Comparison of ENCODE assay signal across 10 cellular contexts in genomic region chr5:53008751-53009150, GRCh38. TPM values are rescaled to one million over a fixed set of nuclear protein-coding genes. Genes with fewer than 3 reads are reported as not detected.
DNase-seq lines count a peak whose midpoint lies in the region; ATAC-seq, FAIRE-seq and TF ChIP-seq lines count a peak whose summit lies in the region.
"Had no signal": no experiment of that assay in that cellular context is flagged by ENCODE, and none has a peak within 500 bp of the region (broad histone marks: within the 10 kb centered on the region; RNA-seq: fewer than 3 reads in every experiment).

No MANE protein-coding gene starts in this region.

- H3K4me3 Mint-ChIP-seq in activated CD4-positive, alpha-beta memory T cell treated with anti-CD3 and anti-CD28 coated beads, Interleukin-2, amount 10 ng/mL, durations not matched to agents 7 days and 5 days, result no peak overlapping the region
- H3K4me3 Mint-ChIP-seq: naive B cell had no signal

- POLR2A ChIA-PET in A549 (lab: Yijun Ruan, JAX), result no interaction called here
- POLR2A ChIA-PET in activated CD4-positive, alpha-beta memory T cell treated with anti-CD3 and anti-CD28 coated beads, Interleukin-2, amount 10 ng/mL, durations not matched to agents 7 days and 5 days (lab: Charles Lee), result interaction anchor here (1.0 to 3.6 kb wide), 5 partner anchors 16 to 61 kb away, joined by 4 to 14 read pairs (median 8); partner anchors contain the start of gene ITGA2

- peak; percentile 76 to 78; a peak in 5 of 6 replicates for ATAC-seq in A549
- peak; percentile 91 for ATAC-seq in GM19328 (IDR thresholded peaks at IDR 0.05; ENCODE audit: unreplicated experiment)
- peak; percentile 92 for ATAC-seq in HG03135 (IDR thresholded peaks at IDR 0.05; ENCODE audit: unreplicated experiment)

- TF ChIP-seq CTCF in A549 (IDR thresholded peaks at IDR 0.05) (no peak), kidney (IDR thresholded peaks at IDR 0.05; ENCODE audit: borderline replicate concordance, extremely low read depth, insufficient read depth) (no peak)

- TF ChIP-seq POLR2A in A549 (IDR thresholded peaks at IDR 0.05; ENCODE audit: low read length), result no peak

- TF ChIP-seq EP300 in A549 (IDR thresholded peaks at IDR 0.05), result no peak

- H3K36me3 ChIP-seq in kidney (ENCODE audit: control insufficient read depth in 1 of 2, insufficient read depth in 2 of 2, low read length in 2 of 2), result no peaks in the 10 kb centered on the region

- intact Hi-C loops in kidney (cut with DNase I), result no loop called here

- DNase-seq in A549 (ENCODE audit: low read depth in 1 of 2, low spot score in 1 of 2), result peak; percentile 25 to 33
- DNase-seq in activated CD4-positive, alpha-beta memory T cell treated with anti-CD3 and anti-CD28 coated beads, Interleukin-2, amount 10 ng/mL, durations not matched to agents 7 days and 5 days, result peak; percentile 58
- no peak for DNase-seq in substantia nigra (lab: John Stamatoyannopoulos, UW)
- DNase-seq in NCI-H82 (lab: John Stamatoyannopoulos, UW), result no peak
- no peak for DNase-seq in kidney
- DNase-seq in NCI-H524 (lab: John Stamatoyannopoulos, UW), result no peak
- DNase-seq: naive B cell had no signal

- peak overlapping the region; percentile 60 for H3K27ac Mint-ChIP-seq in activated CD4-positive, alpha-beta memory T cell treated with anti-CD3 and anti-CD28 coated beads, Interleukin-2, amount 10 ng/mL, durations not matched to agents 7 days and 5 days
- H3K27ac Mint-ChIP-seq: naive B cell had no signal

- CTCF ChIA-PET in A549 (lab: Yijun Ruan, JAX), result interaction anchor here (1.3 kb wide), 1 partner anchor 104 kb away, joined by 3 read pairs; no protein-coding TSS in a partner anchor
- CTCF ChIA-PET in activated CD4-positive, alpha-beta memory T cell treated with anti-CD3 and anti-CD28 coated beads, Interleukin-2, amount 10 ng/mL, durations not matched to agents 7 days and 5 days (lab: Charles Lee), result interaction anchor here (1.3 to 1.4 kb wide), 2 partner anchors 23 to 24 kb away, joined by 4 read pairs; no protein-coding TSS in a partner anchor

- peaks cover 7% of the 10 kb centered on the region for H3K9me3 Mint-ChIP-seq in activated CD4-positive, alpha-beta memory T cell treated with anti-CD3 and anti-CD28 coated beads, Interleukin-2, amount 10 ng/mL, durations not matched to agents 7 days and 5 days

- H3K4me3 ChIP-seq in A549 (no peak overlapping the region), kidney (ENCODE audit: low read length in 2 of 2) (no peak overlapping the region)

- TF ChIP-seq RAD21 in A549 (conservative IDR thresholded peaks at IDR 0.05 in 1 of 2, IDR thresholded peaks at IDR 0.05 in 1 of 2), result no peak

- peaks cover 83% of the 10 kb centered on the region for H3K4me1 Mint-ChIP-seq in activated CD4-positive, alpha-beta memory T cell treated with anti-CD3 and anti-CD28 coated beads, Interleukin-2, amount 10 ng/mL, durations not matched to agents 7 days and 5 days
- H3K4me1 Mint-ChIP-seq: naive B cell had no signal

- peak overlapping the region; percentile 33 for H3K4me2 ChIP-seq in A549

- H3K36me3 Mint-ChIP-seq in activated CD4-positive, alpha-beta memory T cell treated with anti-CD3 and anti-CD28 coated beads, Interleukin-2, amount 10 ng/mL, durations not matched to agents 7 days and 5 days (ENCODE audit: low read depth), result peaks cover 47% of the 10 kb centered on the region
- H3K36me3 Mint-ChIP-seq: naive B cell had no signal

- no peak overlapping the region for H3K9ac ChIP-seq in kidney (ENCODE audit: low read length in 2 of 2)

- H3K9me3 ChIP-seq in A549 (no peaks in the 10 kb centered on the region), kidney (ENCODE audit: control insufficient read depth in 1 of 2, low read length in 2 of 2) (no peaks in the 10 kb centered on the region)

- H3K27me3 Mint-ChIP-seq in activated CD4-positive, alpha-beta memory T cell treated with anti-CD3 and anti-CD28 coated beads, Interleukin-2, amount 10 ng/mL, durations not matched to agents 7 days and 5 days, result peaks cover 19% of the 10 kb centered on the region

- 7% methylated on average over 1 of the region's 1 CpG for WGBS in A549 (ENCODE audit: missing lambda C conversion rate)

- H3K4me1 ChIP-seq in A549, result peaks cover 61% of the 10 kb centered on the region
- peaks cover 3 to 4% of the 10 kb centered on the region in 2 donors for H3K4me1 ChIP-seq in kidney (ENCODE audit: control insufficient read depth in 1 of 2, insufficient read depth in 1 of 2, low read depth in 1 of 2, low read length in 2 of 2)

- H3K27ac ChIP-seq in A549 (peak overlapping the region in 1 of 2 experiments; percentile 57; a peak in 3 of 6 replicates), substantia nigra (ENCODE audit: low read depth, low read length, poor library complexity, severe bottlenecking) (peak overlapping the region; percentile 48), kidney (ENCODE audit: low read depth in 2 of 2, low read length in 2 of 2) (no peak overlapping the region)

- FAIRE-seq in A549 (lab: Jason Lieb, UNC) (no peak), kidney (lab: Jason Lieb, UNC) (no peak)
- FAIRE-seq: G401.6 had no signal

TF ChIP-seq in A549, 52 proteins besides CTCF, POLR2A, EP300 and RAD21:
- TF ChIP-seq FOSL2 (IDR thresholded peaks at IDR 0.05) (0 out of 2 replicates have a peak, but pooled peaks have one; percentile 20), FOSL2 (CRISPR knock-in tag; IDR thresholded peaks at IDR 0.05) (peak; percentile 61), CBX2 (IDR thresholded peaks at IDR 0.05; ENCODE audit: borderline replicate concordance, low read depth) (no peak)
TF ChIP-seq in A549: peak in this region for 1.

RNA-seq across cellular contexts. Expression of gene ITGA2, which starts 19.6 kb away (rescaled TPM):
- polyA plus RNA-seq in A549 (2011; rRNA removed) (28.0 and 29.7 TPM in 2 replicates), A549 (2017; fragmentation: RNase III; extraction: RNeasy Plus Mini Kit Qiagen cat#74134 plus additional on column Dnase treatment) (8.5 to 9.7 TPM (median 9.3 TPM) in 3 replicates), kidney (ENCODE audit: insufficient read depth, low read depth, low replicate concordance) (4.9 TPM)
- polyA plus RNA-seq in A549 (2012; cell fraction: cytosol; rRNA removed), result 1.7 and 2.2 TPM in 2 replicates
- 2.7 and 3.4 TPM in 2 replicates for polyA plus RNA-seq in A549 (2012; cell fraction: nucleus; rRNA removed)
- 32.7 and 33.9 TPM in 2 replicates for polyA minus RNA-seq in A549 (2011; rRNA and poly(A)+ RNA removed)
- total RNA-seq in activated CD4-positive, alpha-beta memory T cell treated with anti-CD3 and anti-CD28 coated beads, Interleukin-2, amount 10 ng/mL, durations not matched to agents 7 days and 5 days, result 10 to 100 TPM; 10.2 to 11.2 TPM
- 44.5 TPM for total RNA-seq in kidney

Comparison
In these comparisons a context has a peak if more than half of its experiments do, and no peak if none do; other contexts are left out.
1. DNase-seq: peak in A549 (2 of 2) and activated CD4-positive, alpha-beta memory T cell treated with anti-CD3 and anti-CD28 coated beads, Interleukin-2, amount 10 ng/mL, durations not matched to agents 7 days and 5 days (single experiment); none in substantia nigra (0 of 49), NCI-H82 (single experiment), kidney (single experiment) and NCI-H524 (0 of 2).
2. Peak in every context shown above with its lines, with median percentiles within 50 percentile points of each other: ATAC-seq.